In genomic region chr16:711548-712320, GRCh38 we compare ENCODE assay signal across 8 cellular contexts. TPM values are rescaled to one million over a fixed set of nuclear protein-coding genes. Genes with fewer than 3 reads are reported as not detected.
DNase-seq lines count a peak whose midpoint lies in the region; ATAC-seq, FAIRE-seq and TF ChIP-seq lines count a peak whose summit lies in the region.

No MANE protein-coding gene starts in this region.

- peak; percentile 28 for ATAC-seq in foreskin keratinocyte
- no peak for ATAC-seq in HG03469 (IDR thresholded peaks at IDR 0.05; ENCODE audit: unreplicated experiment)

- peaks cover 14% of the 10 kb centered on the region for H3K4me1 ChIP-seq in CD4-positive, alpha-beta memory T cell (ENCODE audit: insufficient read depth, low read length)
- H3K4me1 ChIP-seq in foreskin keratinocyte, result peaks cover 10% of the 10 kb centered on the region
- peaks cover 18% of the 10 kb centered on the region for H3K4me1 ChIP-seq in ovary (ENCODE audit: insufficient read depth)

- TF ChIP-seq EP300 in ovary (IDR thresholded peaks at IDR 0.05), result no peak

- FAIRE-seq in urothelium cell line (lab: Jason Lieb, UNC), result no peak

- H3K36me3 ChIP-seq in CD4-positive, alpha-beta memory T cell (ENCODE audit: insufficient read depth, low read length), result no peaks in the 10 kb centered on the region
- no peaks in the 10 kb centered on the region for H3K36me3 ChIP-seq in ovary

- H3K27ac ChIP-seq in CD4-positive, alpha-beta memory T cell (ENCODE audit: low read depth, low read length), result no peak overlapping the region
- H3K27ac ChIP-seq in foreskin keratinocyte (no peak overlapping the region), ovary (no peak overlapping the region)

- H3K36me3 Mint-ChIP-seq in CD4-positive, alpha-beta memory T cell, result no peaks in the 10 kb centered on the region

- peak; percentile 69 to 79 (median 72) for DNase-seq in CD4-positive, alpha-beta memory T cell
- DNase-seq in HEK293T (ENCODE audit: extremely low spot score) (peak; percentile 84), SK-MEL-5 (ENCODE audit: low read depth, low spot score) (peak; percentile 71), foreskin keratinocyte (no peak), ovary (peak; percentile 58 to 83 (median 77)), urothelium cell line (ENCODE audit: low spot score) (peak; percentile 73)
- DNase-seq in activated gamma-delta T cell treated with anti-CD3 and anti-CD28 coated beads, Interleukin-2, amount 50 U/mL, for 16 hours (ENCODE audit: low read depth), result peak; percentile 71

- peaks cover 0 to 15% (median 4%) of the 10 kb centered on the region in 4 donors for H3K4me1 Mint-ChIP-seq in CD4-positive, alpha-beta memory T cell

- peaks cover 36% of the 10 kb centered on the region for H3K27me3 ChIP-seq in CD4-positive, alpha-beta memory T cell (ENCODE audit: insufficient read depth, low read length)
- H3K27me3 ChIP-seq in foreskin keratinocyte, result peaks cover 46% of the 10 kb centered on the region
- peaks cover 3% of the 10 kb centered on the region for H3K27me3 ChIP-seq in ovary

- no peak overlapping the region for H3K4me3 Mint-ChIP-seq in CD4-positive, alpha-beta memory T cell

- H3K4me3 ChIP-seq in CD4-positive, alpha-beta memory T cell (ENCODE audit: low read length in 2 of 2), result no peak overlapping the region
- no peak overlapping the region for H3K4me3 ChIP-seq in ovary

- TF ChIP-seq CTCF in foreskin keratinocyte (conservative IDR thresholded peaks at IDR 0.05), result peak; percentile 91
- TF ChIP-seq CTCF in ovary (IDR thresholded peaks at IDR 0.05), result peak; percentile 65 to 83 (median 75)

- in situ Hi-C loops in SK-MEL-5 (cut with HindIII; ENCODE audit: low pct_unique_long_range_greater_than_20kb, low sequenced_read_pairs), result no loop called here

- H3K9me3 ChIP-seq in CD4-positive, alpha-beta memory T cell (ENCODE audit: control insufficient read depth in 1 of 2, low read length in 2 of 2), result no peaks in the 10 kb centered on the region
- H3K9me3 ChIP-seq in ovary, result no peaks in the 10 kb centered on the region

- peak overlapping the region in 1 of 7 donors; percentile 17 for H3K27ac Mint-ChIP-seq in CD4-positive, alpha-beta memory T cell

- intact Hi-C loops in CD4-positive, alpha-beta memory T cell (cut with micrococcal nuclease), result loop anchor here (1.0 kb wide), 2 partner anchors 30 to 74 kb away; no protein-coding TSS in a partner anchor
- intact Hi-C loops in ovary (cut with DNase I), result loop anchor here in 1 of 4 donors (5.0 kb wide), 1 partner anchor 386 kb away; the partner anchor contains the start of gene C1QTNF8

- POLR2A ChIA-PET in CD4-positive, alpha-beta memory T cell (lab: Charles Lee; ENCODE audit: partially characterized antibody), result interaction anchor here (1.3 to 9.0 kb wide), 7 partner anchors 13 to 76 kb away, joined by 3 to 71 read pairs (median 5); partner anchors contain the start of genes ANTKMT, CCDC78, CHTF18 and CIAO3
- POLR2A ChIA-PET in HEK293T (lab: Yijun Ruan, JAX), result interaction anchor here (0.8 to 1.7 kb wide), 4 partner anchors 10 to 77 kb away, joined by 3 to 9 read pairs (median 4); partner anchors contain the start of genes ANTKMT, CHTF18, CIAO3 and RPUSD1

- no peaks in the 10 kb centered on the region for H3K9me3 Mint-ChIP-seq in CD4-positive, alpha-beta memory T cell

- 9 to 11% (median 10%) methylated on average over 25 of the region's 25 CpGs for WGBS in ovary, 3 donors

- CTCF ChIA-PET in CD4-positive, alpha-beta memory T cell (lab: Charles Lee; ENCODE audit: partially characterized antibody), result interaction anchor here (0.8 to 6.0 kb wide), 25 partner anchors 8 to 511 kb away, joined by 3 to 84 read pairs (median 4); partner anchors contain the start of genes ANTKMT, CHTF18, CIAO3 and RHBDL1
- CTCF ChIA-PET in HEK293T (lab: Yijun Ruan, JAX), result interaction anchor here (0.7 to 1.5 kb wide), 5 partner anchors 11 to 77 kb away, joined by 3 to 5 read pairs (median 4); partner anchors contain the start of genes CHTF18 and RPUSD1

- peaks cover 19 to 31% of the 10 kb centered on the region in 2 donors for H3K27me3 Mint-ChIP-seq in CD4-positive, alpha-beta memory T cell

- no peak for TF ChIP-seq POLR2A in ovary (IDR thresholded peaks at IDR 0.05)

TF ChIP-seq in HEK293T, 16 proteins besides CTCF, POLR2A, EP300 and RAD21:
- no peak for TF ChIP-seq HDGF (IDR thresholded peaks at IDR 0.05; ENCODE audit: borderline replicate concordance)
- no peak for TF ChIP-seq CTBP1 (IDR thresholded peaks at IDR 0.05; ENCODE audit: borderline replicate concordance)
- no peak for TF ChIP-seq FOXK2 (IDR thresholded peaks at IDR 0.05)
- TF ChIP-seq BHLHE40 (IDR thresholded peaks at IDR 0.05; ENCODE audit: borderline replicate concordance), result no peak
- TF ChIP-seq TARDBP (IDR thresholded peaks at IDR 0.05), result no peak
- TF ChIP-seq SUZ12 (IDR thresholded peaks at IDR 0.05), result no peak
- TF ChIP-seq L3MBTL2 (conservative IDR thresholded peaks at IDR 0.05), result no peak
- no peak for TF ChIP-seq PKNOX1 (IDR thresholded peaks at IDR 0.05)
- no peak for TF ChIP-seq FOXM1 (IDR thresholded peaks at IDR 0.05; ENCODE audit: borderline replicate concordance)
- TF ChIP-seq NFRKB (IDR thresholded peaks at IDR 0.05), result no peak
- TF ChIP-seq ARNT (IDR thresholded peaks at IDR 0.05), result no peak
- TF ChIP-seq ELF4 (IDR thresholded peaks at IDR 0.05), result no peak
- no peak for TF ChIP-seq SP1 (IDR thresholded peaks at IDR 0.05)
- TF ChIP-seq ZNF384 (IDR thresholded peaks at IDR 0.05), result no peak
- TF ChIP-seq LEF1 (IDR thresholded peaks at IDR 0.05; ENCODE audit: borderline replicate concordance), result no peak
- no peak for TF ChIP-seq FOXA1 (IDR thresholded peaks at IDR 0.05)

RNA-seq across cellular contexts. Expression of gene METRN, which starts 3.2 kb away (rescaled TPM):
- 1 to 10 TPM; 6.9 to 7.7 TPM for total RNA-seq in CD4-positive, alpha-beta memory T cell
- 10 to 100 TPM in 1 of 2 donors, 1 to 10 TPM in 1; 8.3 to 18.8 TPM for polyA plus RNA-seq in CD4-positive, alpha-beta memory T cell
- 133 and 138 TPM in 2 replicates for total RNA-seq in SK-MEL-5 (2014; rRNA removed; shearing (Covaris generic))
- 158 and 167 TPM in 2 replicates for polyA plus RNA-seq in SK-MEL-5 (2015; cell fraction: cytosol; rRNA removed)
- polyA plus RNA-seq in SK-MEL-5 (2015; cell fraction: nucleus; rRNA removed), result 47.4 and 95.7 TPM in 2 replicates
- total RNA-seq in foreskin keratinocyte (65.7 and 70.0 TPM in 2 replicates), ovary (10 to 100 TPM in 5 of 7 donors, 1 to 10 TPM in 2; 4.0 to 57.1 (median 15.7) TPM)
- polyA plus RNA-seq in foreskin keratinocyte (114 and 131 TPM in 2 replicates), ovary (1 to 10 TPM in 1 of 2 donors, under 1 TPM in 1; 0.40 to 5.6 TPM)

RNA-seq across cellular contexts. Expression of gene FBXL16, which starts 6.1 kb away (rescaled TPM):
- total RNA-seq in CD4-positive, alpha-beta memory T cell, result 10 to 100 TPM; 58.4 to 59.5 TPM
- polyA plus RNA-seq in CD4-positive, alpha-beta memory T cell, result 10 to 100 TPM in 1 of 2 donors, 1 to 10 TPM in 1; 9.3 to 38.6 TPM
- total RNA-seq in SK-MEL-5 (2014; rRNA removed; shearing (Covaris generic)), result 6.6 and 7.3 TPM in 2 replicates
- 32.7 and 39.6 TPM in 2 replicates for polyA plus RNA-seq in SK-MEL-5 (2015; cell fraction: cytosol; rRNA removed)
- 13.0 and 25.6 TPM in 2 replicates for polyA plus RNA-seq in SK-MEL-5 (2015; cell fraction: nucleus; rRNA removed)
- total RNA-seq in foreskin keratinocyte (0.28 and 2.4 TPM in 2 replicates), ovary (1 to 10 TPM in 4 of 7 donors, under 1 TPM in 2, not detected in 1; 0.48 to 2.5 (median 1.4) TPM)
- polyA plus RNA-seq in foreskin keratinocyte (0.32 and 0.91 TPM in 2 replicates), ovary (under 1 TPM; 0.22 to 0.25 TPM)

RNA-seq across cellular contexts. Expression of gene ANTKMT, which starts 9.2 kb away (rescaled TPM):
- total RNA-seq in CD4-positive, alpha-beta memory T cell, result 10 to 100 TPM; 21.5 to 23.5 TPM
- polyA plus RNA-seq in CD4-positive, alpha-beta memory T cell, result 10 to 100 TPM; 14.5 to 36.4 TPM
- 18.6 and 18.7 TPM in 2 replicates for total RNA-seq in SK-MEL-5 (2014; rRNA removed; shearing (Covaris generic))
- polyA plus RNA-seq in SK-MEL-5 (2015; cell fraction: cytosol; rRNA removed), result 29.8 and 38.1 TPM in 2 replicates
- polyA plus RNA-seq in SK-MEL-5 (2015; cell fraction: nucleus; rRNA removed), result 61.7 and 75.8 TPM in 2 replicates
- total RNA-seq in foreskin keratinocyte, result 43.6 and 47.9 TPM in 2 replicates
- 42.0 and 47.0 TPM in 2 replicates for polyA plus RNA-seq in foreskin keratinocyte
- total RNA-seq in ovary, result 10 to 100 TPM; 15.9 to 43.9 (median 26.0) TPM
- 10 to 100 TPM in 1 of 2 donors, not detected in 1; 13.2 TPM for polyA plus RNA-seq in ovary

RNA-seq across cellular contexts. Expression of gene CCDC78, which starts 14.5 kb away (rescaled TPM):
- total RNA-seq in CD4-positive, alpha-beta memory T cell, result 1 to 10 TPM; 4.5 to 5.1 TPM
- polyA plus RNA-seq in CD4-positive, alpha-beta memory T cell, result not detected
- 17.7 and 18.1 TPM in 2 replicates for total RNA-seq in SK-MEL-5 (2014; rRNA removed; shearing (Covaris generic))
- 9.7 and 14.8 TPM in 2 replicates for polyA plus RNA-seq in SK-MEL-5 (2015; cell fraction: cytosol; rRNA removed)
- 592 and 812 TPM in 2 replicates for polyA plus RNA-seq in SK-MEL-5 (2015; cell fraction: nucleus; rRNA removed)
- total RNA-seq in foreskin keratinocyte (2.7 and 2.9 TPM in 2 replicates), ovary (10 to 100 TPM in 1 of 7 donors, 1 to 10 TPM in 4, under 1 TPM in 1, not detected in 1; 0.40 to 44.3 (median 4.7) TPM)
- polyA plus RNA-seq in foreskin keratinocyte (3.3 and 4.0 TPM in 2 replicates), ovary (under 1 TPM in 1 of 2 donors, not detected in 1; 0.41 TPM)

RNA-seq across cellular contexts. Expression of gene HAGHL, which starts 15.2 kb away (rescaled TPM):
- total RNA-seq in CD4-positive, alpha-beta memory T cell, result 10 to 100 TPM; 17.2 to 24.4 TPM
- 1 to 10 TPM; 2.2 to 4.0 TPM for polyA plus RNA-seq in CD4-positive, alpha-beta memory T cell
- total RNA-seq in SK-MEL-5 (2014; rRNA removed; shearing (Covaris generic)), result 17.9 and 23.3 TPM in 2 replicates
- 19.3 and 22.1 TPM in 2 replicates for polyA plus RNA-seq in SK-MEL-5 (2015; cell fraction: cytosol; rRNA removed)
- polyA plus RNA-seq in SK-MEL-5 (2015; cell fraction: nucleus; rRNA removed), result 306 and 358 TPM in 2 replicates
- total RNA-seq in foreskin keratinocyte (17.8 and 18.4 TPM in 2 replicates), ovary (10 to 100 TPM in 1 of 7 donors, 1 to 10 TPM in 6; 2.6 to 25.7 (median 3.6) TPM)
- polyA plus RNA-seq in foreskin keratinocyte (20.6 and 21.2 TPM in 2 replicates), ovary (1 to 10 TPM in 1 of 2 donors, not detected in 1; 2.6 TPM)

Comparison
In these comparisons a context has a peak if more than half of its experiments do, and no peak if none do; other contexts are left out.
1. DNase-seq: peak in CD4-positive, alpha-beta memory T cell (5 of 5), HEK293T (single experiment), SK-MEL-5 (single experiment), activated gamma-delta T cell treated with anti-CD3 and anti-CD28 coated beads, Interleukin-2, amount 50 U/mL, for 16 hours (single experiment), ovary (5 of 5) and urothelium cell line (single experiment); none in foreskin keratinocyte (0 of 2).